1 cellular context compared by ENCODE assay signal in genomic region chr16:694187-694862, GRCh38.
TF ChIP-seq lines count a peak whose summit lies in the region.

No MANE protein-coding gene starts in this region.

TF ChIP-seq in K562, 482 proteins besides CTCF, POLR2A, EP300 and RAD21:
- TF ChIP-seq POLR3A (IDR thresholded peaks at IDR 0.05; ENCODE audit: borderline replicate concordance, extremely low read depth, insufficient read depth, insufficient read length) (no peak), E2F6 (IDR thresholded peaks at IDR 0.05; ENCODE audit: borderline replicate concordance in 1 of 2, extremely low read depth in 1 of 2, insufficient read depth in 1 of 2, insufficient read length in 1 of 2, low read depth in 1 of 2, low read length in 1 of 2, poor library complexity in 1 of 2, severe bottlenecking in 1 of 2) (peak in 1 of 2 experiments; percentile 55), CHD1 (IDR thresholded peaks at IDR 0.05; ENCODE audit: low read length) (peak; percentile 9), RHOXF2B (CRISPR knock-in tag; conservative IDR thresholded peaks at IDR 0.05) (no peak), ZNF124 (CRISPR knock-in tag; IDR thresholded peaks at IDR 0.05) (no peak), NR2C2 (CRISPR knock-in tag; IDR thresholded peaks at IDR 0.05) (peak; percentile 24; the same call in 1 of the 2 replicates), NR2C2 (tag; IDR thresholded peaks at IDR 0.05) (no peak; the same call in 1 of the 2 replicates), NR2C1 (IDR thresholded peaks at IDR 0.05) (peak; percentile 33; the same call in 1 of the 2 replicates), NR2C1 (tag; IDR thresholded peaks at IDR 0.05) (peak; percentile 46; the same call in 1 of the 2 replicates), POLR2H (tag; IDR thresholded peaks at IDR 0.05; ENCODE audit: low read depth) (no peak), ZBED1 (IDR thresholded peaks at IDR 0.05) (no peak)
